Comparison of ENCODE assay signal across 22 cellular contexts in the genomic region with DNA sequence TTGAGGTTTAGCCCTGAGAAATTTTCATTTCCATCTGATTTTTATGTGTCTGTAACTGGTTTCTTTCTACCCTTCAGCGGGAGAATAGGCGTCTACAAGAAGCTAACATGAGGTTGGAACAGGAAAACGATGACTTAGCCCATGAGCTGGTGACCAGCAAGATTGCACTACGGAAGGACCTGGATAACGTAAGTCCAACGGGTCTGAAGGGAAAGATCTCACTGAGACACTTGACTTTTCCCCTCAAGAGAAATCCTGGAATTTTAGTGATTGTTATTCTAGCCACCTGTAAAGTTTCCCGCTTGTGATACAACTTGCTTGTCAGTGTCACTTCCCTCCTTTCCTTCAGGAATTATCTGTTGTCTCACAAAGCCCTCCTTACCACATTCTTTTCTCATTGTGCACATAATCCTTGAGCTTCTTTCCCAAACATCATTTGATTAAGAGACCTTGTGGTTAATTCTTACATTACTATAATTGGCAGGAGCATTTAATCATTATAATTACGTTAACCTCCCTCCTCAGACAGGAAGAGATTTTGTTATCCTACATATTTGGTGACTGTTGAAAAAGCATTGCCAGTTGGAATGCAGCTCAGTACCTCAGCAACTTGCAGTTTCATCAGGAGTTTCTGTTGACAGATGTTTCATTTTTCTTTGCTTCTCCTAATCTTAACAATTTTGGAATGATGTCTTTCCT. TPM values are rescaled to one million over a fixed set of nuclear protein-coding genes. Genes with fewer than 3 reads are reported as not detected.
DNase-seq lines count a peak whose midpoint lies in the region; ATAC-seq and TF ChIP-seq lines count a peak whose summit lies in the region.
"Had no signal": no experiment of that assay in that cellular context is flagged by ENCODE, and none has a peak within 500 bp of the region (broad histone marks: within the 10 kb centered on the region; RNA-seq: fewer than 3 reads in every experiment).

No MANE protein-coding gene starts in this region.

- H3K27me3 Mint-ChIP-seq in activated naive CD8-positive, alpha-beta T cell treated with anti-CD3 and anti-CD28 coated beads, Interleukin-2, amount 50 U/mL, for 24 hours: no peaks in the 10 kb centered on the region
- H3K27me3 Mint-ChIP-seq in activated naive CD8-positive, alpha-beta T cell treated with anti-CD3 and anti-CD28 coated beads for 36 hours: no peaks in the 10 kb centered on the region
- no peaks in the 10 kb centered on the region for H3K27me3 Mint-ChIP-seq in type B pancreatic cell
- H3K27me3 Mint-ChIP-seq: activated naive CD8-positive, alpha-beta T cell; CD4-positive, alpha-beta T cell; progenitor cell of endocrine pancreas had no signal

- no peak for TF ChIP-seq CTCF in type B pancreatic cell (conservative IDR thresholded peaks at IDR 0.05)
- TF ChIP-seq CTCF in stomach (IDR thresholded peaks at IDR 0.05): no peak

- H3K27me3 ChIP-seq in stomach: no peaks in the 10 kb centered on the region
- H3K27me3 ChIP-seq: gastrocnemius medialis had no signal

- H3K4me3 ChIP-seq in SK-N-MC (no peak overlapping the region), stomach (no peak overlapping the region)
- H3K4me3 ChIP-seq: gastrocnemius medialis, PC-9 had no signal

- intact Hi-C loops in stomach (cut with DNase I; ENCODE audit: low total_unique reads): no loop called here

- H3K4me3 Mint-ChIP-seq in activated naive CD8-positive, alpha-beta T cell treated with anti-CD3 and anti-CD28 coated beads, Interleukin-2, amount 50 U/mL, for 24 hours: no peak overlapping the region
- no peak overlapping the region for H3K4me3 Mint-ChIP-seq in activated naive CD8-positive, alpha-beta T cell treated with anti-CD3 and anti-CD28 coated beads for 36 hours
- no peak overlapping the region for H3K4me3 Mint-ChIP-seq in type B pancreatic cell
- H3K4me3 Mint-ChIP-seq: activated naive CD8-positive, alpha-beta T cell; CD4-positive, alpha-beta T cell; natural killer cell had no signal

- H3K27ac ChIP-seq in SK-N-MC (peak overlapping the region; percentile 58), stomach (no peak overlapping the region)
- H3K27ac ChIP-seq: gastrocnemius medialis, PC-9 had no signal

- no peak for TF ChIP-seq EP300 in stomach (IDR thresholded peaks at IDR 0.05)

- H3K9me3 ChIP-seq in SK-N-MC (ENCODE audit: low read depth, low read length): no peaks in the 10 kb centered on the region
- H3K9me3 ChIP-seq in stomach: no peaks in the 10 kb centered on the region
- H3K9me3 ChIP-seq: gastrocnemius medialis had no signal

- H3K36me3 Mint-ChIP-seq in activated naive CD8-positive, alpha-beta T cell treated with anti-CD3 and anti-CD28 coated beads, Interleukin-2, amount 50 U/mL, for 24 hours (ENCODE audit: low read depth): peaks cover 9% of the 10 kb centered on the region
- H3K36me3 Mint-ChIP-seq in activated naive CD8-positive, alpha-beta T cell treated with anti-CD3 and anti-CD28 coated beads for 36 hours: no peaks in the 10 kb centered on the region
- H3K36me3 Mint-ChIP-seq in type B pancreatic cell: peaks cover 44% of the 10 kb centered on the region

- 85 to 93% (median 91%) methylated on average over 8 of the region's 8 CpGs for WGBS in stomach, 5 donors

- no peaks in the 10 kb centered on the region for H3K9me3 Mint-ChIP-seq in activated naive CD8-positive, alpha-beta T cell treated with anti-CD3 and anti-CD28 coated beads, Interleukin-2, amount 50 U/mL, for 24 hours
- H3K9me3 Mint-ChIP-seq in activated naive CD8-positive, alpha-beta T cell treated with anti-CD3 and anti-CD28 coated beads for 36 hours: no peaks in the 10 kb centered on the region
- no peaks in the 10 kb centered on the region for H3K9me3 Mint-ChIP-seq in type B pancreatic cell
- H3K9me3 Mint-ChIP-seq: CD4-positive, alpha-beta T cell; natural killer cell had no signal

- H3K4me1 Mint-ChIP-seq in activated naive CD8-positive, alpha-beta T cell treated with anti-CD3 and anti-CD28 coated beads, Interleukin-2, amount 50 U/mL, for 24 hours: no peaks in the 10 kb centered on the region
- H3K4me1 Mint-ChIP-seq in activated naive CD8-positive, alpha-beta T cell treated with anti-CD3 and anti-CD28 coated beads for 36 hours: no peaks in the 10 kb centered on the region
- H3K4me1 Mint-ChIP-seq in type B pancreatic cell (ENCODE audit: unreplicated experiment): peaks cover 14% of the 10 kb centered on the region
- H3K4me1 Mint-ChIP-seq: natural killer cell had no signal

- H3K27ac Mint-ChIP-seq in activated naive CD8-positive, alpha-beta T cell treated with anti-CD3 and anti-CD28 coated beads, Interleukin-2, amount 50 U/mL, for 24 hours: peak overlapping the region; percentile 36
- no peak overlapping the region for H3K27ac Mint-ChIP-seq in activated naive CD8-positive, alpha-beta T cell treated with anti-CD3 and anti-CD28 coated beads for 36 hours
- peak overlapping the region; percentile 17 for H3K27ac Mint-ChIP-seq in type B pancreatic cell
- H3K27ac Mint-ChIP-seq: activated naive CD8-positive, alpha-beta T cell; CD4-positive, alpha-beta T cell; natural killer cell; progenitor cell of endocrine pancreas had no signal

- DNase-seq in activated naive CD8-positive, alpha-beta T cell treated with anti-CD3 and anti-CD28 coated beads, Interleukin-2, amount 50 U/mL, for 24 hours: no peak
- no peak for DNase-seq in activated naive CD8-positive, alpha-beta T cell treated with anti-CD3 and anti-CD28 coated beads for 36 hours
- no peak for DNase-seq in SK-N-MC (ENCODE audit: low read depth, low spot score)
- peak; percentile 25 for DNase-seq in fibroblast of peridontal ligament (ENCODE audit: extremely low read depth)
- no peak for DNase-seq in type B pancreatic cell (ENCODE audit: extremely low spot score, unreplicated experiment)
- no peak for DNase-seq in EL
- no peak for DNase-seq in stomach
- DNase-seq: 8988T; CD4-positive, alpha-beta T cell; DMS153; gastrocnemius medialis; mesenchymal stem cell; natural killer cell; NCI-H2171 treated with DMSO at 0.1 percent for 48 hours; NCI-H748 treated with DMSO at 0.1 percent for 48 hours; PC-9; stimulated activated CD4-positive, alpha-beta T cell treated with anti-CD3 and anti-CD28 coated beads, Interleukin-1b, Interleukin-23, amount 100 ng/mL, for 48 hours had no signal

- H3K36me3 ChIP-seq in SK-N-MC (ENCODE audit: insufficient read depth, low read length) (peaks cover 88% of the 10 kb centered on the region), stomach (peaks cover 30 to 92% (median 87%) of the 10 kb centered on the region in 4 donors)

- H3K4me1 ChIP-seq in stomach: peaks cover 0 to 6% (median 0%) of the 10 kb centered on the region in 4 donors
- H3K4me1 ChIP-seq: gastrocnemius medialis had no signal

- no peak overlapping the region for H3K9ac ChIP-seq in SK-N-MC (ENCODE audit: insufficient read length)

- no peak for TF ChIP-seq POLR2A in stomach (IDR thresholded peaks at IDR 0.05)

- ATAC-seq in activated naive CD8-positive, alpha-beta T cell treated with anti-CD3 and anti-CD28 coated beads, Interleukin-2, amount 50 U/mL, for 24 hours: no peak
- no peak for ATAC-seq in GM18907 (IDR thresholded peaks at IDR 0.05; ENCODE audit: unreplicated experiment)
- ATAC-seq: gastrocnemius medialis, natural killer cell had no signal

RNA-seq across cellular contexts. Expression of a gene that starts 56.9 kb away (rescaled TPM):
- total RNA-seq in activated naive CD8-positive, alpha-beta T cell treated with anti-CD3 and anti-CD28 coated beads for 36 hours: under 1 TPM in 1 of 2 experiments, not detected in 1; 0.42 TPM
- 0.46 and 1.1 TPM in 2 replicates for total RNA-seq in type B pancreatic cell (ENCODE audit: low replicate concordance)
- total RNA-seq in stomach: 1 to 10 TPM in 1 of 5 donors, not detected in 4; 7.0 TPM
- polyA plus RNA-seq in stomach: not detected
- total RNA-seq: epithelial cell of proximal tubule had no signal
- polyA plus RNA-seq: urinary bladder had no signal
